In genomic region chr2:216505133-216506106, GRCh38 we compare ENCODE assay signal across 14 cellular contexts. TPM values are rescaled to one million over a fixed set of nuclear protein-coding genes. Genes with fewer than 3 reads are reported as not detected.
DNase-seq lines count a peak whose midpoint lies in the region; ATAC-seq and TF ChIP-seq lines count a peak whose summit lies in the region.
"Had no signal": no experiment of that assay in that cellular context is flagged by ENCODE, and none has a peak within 500 bp of the region (broad histone marks: within the 10 kb centered on the region; RNA-seq: fewer than 3 reads in every experiment).

No MANE protein-coding gene starts in this region.

- H3K9me3 ChIP-seq in HEK293 (ENCODE audit: control insufficient read depth, insufficient read depth, low read depth, low read length) = no peaks in the 10 kb centered on the region
- H3K9me3 ChIP-seq: lower lobe of right lung, ovary, tibial nerve had no signal

- POLR2A ChIA-PET in HEK293 (lab: Yijun Ruan, JAX) = interaction anchor here (0.7 to 1.6 kb wide), 2 partner anchors 7 to 141 kb away, joined by 4 to 12 read pairs; partner anchors contain the start of gene RPL37A

- peak overlapping the region; percentile 61 for H3K27ac Mint-ChIP-seq in activated CD4-positive, alpha-beta T cell treated with anti-CD3 and anti-CD28 coated beads, Interleukin-2, amount 10 ng/mL, durations not matched to agents 24 days and 14 days
- H3K27ac Mint-ChIP-seq in activated T-helper 1 cell treated with anti-CD3 and anti-CD28 coated beads, Interleukin-12 subunit alpha, Interleukin-12 subunit beta, Interleukin-2, Interleukin-4 antibody, amounts not matched to agents 30 ng/mL and 10 ng/mL and 1 ng/mL, durations not matched to agents 14 hours and 24 hours and 36 hours = peak overlapping the region; percentile 69
- peak overlapping the region in 2 of 3 experiments; percentile 41 to 49 for H3K27ac Mint-ChIP-seq in nephron

- H3K27ac ChIP-seq in HEK293 (ENCODE audit: extremely low read depth, low read depth, low read length) = no peak overlapping the region
- H3K27ac ChIP-seq: lower lobe of right lung, ovary, tibial nerve had no signal

- no peak overlapping the region for H3K4me3 Mint-ChIP-seq in activated CD4-positive, alpha-beta T cell treated with anti-CD3 and anti-CD28 coated beads, Interleukin-2, amount 10 ng/mL, durations not matched to agents 24 days and 14 days
- no peak overlapping the region for H3K4me3 Mint-ChIP-seq in activated T-helper 1 cell treated with anti-CD3 and anti-CD28 coated beads, Interleukin-12 subunit alpha, Interleukin-12 subunit beta, Interleukin-2, Interleukin-4 antibody, amounts not matched to agents 30 ng/mL and 10 ng/mL and 1 ng/mL, durations not matched to agents 14 hours and 24 hours and 36 hours
- no peak overlapping the region for H3K4me3 Mint-ChIP-seq in nephron

- H3K4me3 ChIP-seq in HEK293 (ENCODE audit: low read depth, low read length) = no peak overlapping the region
- H3K4me3 ChIP-seq: lower lobe of right lung, ovary, tibial nerve had no signal

- H3K27me3 Mint-ChIP-seq in activated CD4-positive, alpha-beta T cell treated with anti-CD3 and anti-CD28 coated beads, Interleukin-2, amount 10 ng/mL, durations not matched to agents 24 days and 14 days = no peaks in the 10 kb centered on the region
- no peaks in the 10 kb centered on the region for H3K27me3 Mint-ChIP-seq in activated T-helper 1 cell treated with anti-CD3 and anti-CD28 coated beads, Interleukin-12 subunit alpha, Interleukin-12 subunit beta, Interleukin-2, Interleukin-4 antibody, amounts not matched to agents 30 ng/mL and 10 ng/mL and 1 ng/mL, durations not matched to agents 14 hours and 24 hours and 36 hours (ENCODE audit: insufficient read depth)
- H3K27me3 Mint-ChIP-seq in nephron (ENCODE audit: low read depth) = no peaks in the 10 kb centered on the region

- peaks cover 71% of the 10 kb centered on the region for H3K36me3 Mint-ChIP-seq in activated CD4-positive, alpha-beta T cell treated with anti-CD3 and anti-CD28 coated beads, Interleukin-2, amount 10 ng/mL, durations not matched to agents 24 days and 14 days (ENCODE audit: low read depth)
- peaks cover 61% of the 10 kb centered on the region for H3K36me3 Mint-ChIP-seq in activated T-helper 1 cell treated with anti-CD3 and anti-CD28 coated beads, Interleukin-12 subunit alpha, Interleukin-12 subunit beta, Interleukin-2, Interleukin-4 antibody, amounts not matched to agents 30 ng/mL and 10 ng/mL and 1 ng/mL, durations not matched to agents 14 hours and 24 hours and 36 hours (ENCODE audit: low read depth)
- H3K36me3 Mint-ChIP-seq in nephron (ENCODE audit: low read depth) = peaks cover 59% of the 10 kb centered on the region

- peaks cover 5% of the 10 kb centered on the region; the same call in 1 of the 2 replicates for H3K4me1 ChIP-seq in HEK293 (ENCODE audit: control insufficient read depth, insufficient read depth, low read length)

- TF ChIP-seq CTCF in HEK293 (tag by site-specific recombination; IDR thresholded peaks at IDR 0.05) (no peak), nephron (IDR thresholded peaks at IDR 0.05; ENCODE audit: unreplicated experiment in 3 of 3) (no peak)

- ATAC-seq in GM21515 (IDR thresholded peaks at IDR 0.05; ENCODE audit: unreplicated experiment) = no peak
- ATAC-seq: lower lobe of right lung had no signal

- H3K36me3 ChIP-seq in HEK293 (ENCODE audit: control insufficient read depth in 2 of 2, insufficient read depth in 1 of 2, low read length in 2 of 2) = peaks cover 51 to 69% of the 10 kb centered on the region in 2 experiments
- H3K36me3 ChIP-seq: ovary had no signal

- no peak for DNase-seq in activated CD4-positive, alpha-beta T cell treated with anti-CD3 and anti-CD28 coated beads, Interleukin-2, amount 10 ng/mL, durations not matched to agents 24 days and 14 days
- no peak for DNase-seq in activated CD4-positive, alpha-beta T cell treated with anti-CD3 and anti-CD28 coated beads for 48 hours
- no peak for DNase-seq in activated T-helper 1 cell treated with anti-CD3 and anti-CD28 coated beads, Interleukin-12 subunit alpha, Interleukin-12 subunit beta, Interleukin-2, Interleukin-4 antibody, amounts not matched to agents 30 ng/mL and 10 ng/mL and 1 ng/mL, durations not matched to agents 14 hours and 24 hours and 36 hours (ENCODE audit: low spot score)
- DNase-seq in NOMO-1 treated with DMSO at 0.1 percent for 48 hours (lab: John Stamatoyannopoulos, UW; ENCODE audit: unreplicated experiment) (no peak), HCEC 1CT (no peak)
- DNase-seq: ACHN, amniotic stem cell, lower lobe of right lung, NCI-H510A treated with DMSO at 0.1 percent for 48 hours, ovary had no signal

- H3K4me1 Mint-ChIP-seq in activated CD4-positive, alpha-beta T cell treated with anti-CD3 and anti-CD28 coated beads, Interleukin-2, amount 10 ng/mL, durations not matched to agents 24 days and 14 days = peaks cover 42% of the 10 kb centered on the region
- peaks cover 45% of the 10 kb centered on the region for H3K4me1 Mint-ChIP-seq in activated T-helper 1 cell treated with anti-CD3 and anti-CD28 coated beads, Interleukin-12 subunit alpha, Interleukin-12 subunit beta, Interleukin-2, Interleukin-4 antibody, amounts not matched to agents 30 ng/mL and 10 ng/mL and 1 ng/mL, durations not matched to agents 14 hours and 24 hours and 36 hours (ENCODE audit: low read depth)
- peaks cover 25% of the 10 kb centered on the region for H3K4me1 Mint-ChIP-seq in nephron

- intact Hi-C loops in activated CD4-positive, alpha-beta T cell treated with anti-CD3 and anti-CD28 coated beads, Interleukin-2, amount 10 ng/mL, durations not matched to agents 24 days and 14 days (cut with micrococcal nuclease) = no loop called here
- intact Hi-C loops in activated T-helper 1 cell treated with anti-CD3 and anti-CD28 coated beads, Interleukin-12 subunit alpha, Interleukin-12 subunit beta, Interleukin-2, Interleukin-4 antibody, amounts not matched to agents 30 ng/mL and 10 ng/mL and 1 ng/mL, durations not matched to agents 14 hours and 24 hours and 36 hours (cut with micrococcal nuclease) = no loop called here

- H3K9me3 Mint-ChIP-seq in activated CD4-positive, alpha-beta T cell treated with anti-CD3 and anti-CD28 coated beads, Interleukin-2, amount 10 ng/mL, durations not matched to agents 24 days and 14 days = no peaks in the 10 kb centered on the region
- no peaks in the 10 kb centered on the region for H3K9me3 Mint-ChIP-seq in activated T-helper 1 cell treated with anti-CD3 and anti-CD28 coated beads, Interleukin-12 subunit alpha, Interleukin-12 subunit beta, Interleukin-2, Interleukin-4 antibody, amounts not matched to agents 30 ng/mL and 10 ng/mL and 1 ng/mL, durations not matched to agents 14 hours and 24 hours and 36 hours
- no peaks in the 10 kb centered on the region for H3K9me3 Mint-ChIP-seq in nephron

- CTCF ChIA-PET in HEK293 (lab: Yijun Ruan, JAX) = interaction anchor here (2.7 kb wide), 1 partner anchor 11 kb away, joined by 12 read pairs; no protein-coding TSS in a partner anchor

TF ChIP-seq in HEK293, 187 proteins besides CTCF, POLR2A, EP300 and RAD21:
- peak; percentile 95 for TF ChIP-seq ZNF184 (tag by site-specific recombination; IDR thresholded peaks at IDR 0.05)
- TF ChIP-seq ZNF624 (tag by site-specific recombination; IDR thresholded peaks at IDR 0.05) = no peak
- 0 out of 2 replicates have a peak, but pooled peaks have one; percentile 14 for TF ChIP-seq EGR2 (tag by site-specific recombination; IDR thresholded peaks at IDR 0.05; ENCODE audit: low read depth)

RNA-seq across cellular contexts. Expression of gene RPL37A, which starts 6.8 kb away (rescaled TPM):
- total RNA-seq in activated CD4-positive, alpha-beta T cell treated with anti-CD3 and anti-CD28 coated beads, Interleukin-2, amount 10 ng/mL, durations not matched to agents 24 days and 14 days = 3,125 and 3,168 TPM in 2 replicates
- total RNA-seq in activated T-helper 1 cell treated with anti-CD3 and anti-CD28 coated beads, Interleukin-12 subunit alpha, Interleukin-12 subunit beta, Interleukin-2, Interleukin-4 antibody, amounts not matched to agents 30 ng/mL and 10 ng/mL and 1 ng/mL, durations not matched to agents 14 hours and 24 hours and 36 hours = 2,803 and 2,922 TPM in 2 replicates
